24 cellular contexts compared by ENCODE assay signal in the genomic region with DNA sequence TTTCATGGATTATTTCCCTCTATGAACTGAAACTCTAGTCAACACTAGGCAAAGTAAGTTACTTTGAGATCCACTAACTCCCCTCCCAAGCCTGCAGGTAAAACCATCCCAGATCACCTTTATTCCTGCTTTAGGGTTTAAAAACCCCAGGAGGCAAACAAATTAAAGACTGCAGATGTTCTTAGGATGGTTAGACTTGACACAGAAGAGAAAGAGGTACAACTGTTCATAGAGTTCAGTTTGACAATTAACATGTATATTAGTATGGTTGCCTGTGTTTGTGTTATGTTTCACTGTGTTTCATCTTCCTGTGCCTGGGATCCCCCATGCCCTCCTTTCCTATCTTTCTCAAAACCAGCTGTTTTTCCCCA. TPM values are rescaled to one million over a fixed set of nuclear protein-coding genes. Genes with fewer than 3 reads are reported as not detected.
DNase-seq lines count a peak whose midpoint lies in the region; ATAC-seq and TF ChIP-seq lines count a peak whose summit lies in the region.
"Had no signal": no experiment of that assay in that cellular context is flagged by ENCODE, and none has a peak within 500 bp of the region (broad histone marks: within the 10 kb centered on the region; RNA-seq: fewer than 3 reads in every experiment).

No MANE protein-coding gene starts in this region.

- CTCF ChIA-PET in Calu3 (lab: Charles Lee), result no interaction called here
- CTCF ChIA-PET in PC-9 (lab: Charles Lee), result no interaction called here

- intact Hi-C loops in Calu3 (cut with micrococcal nuclease; ENCODE audit: unreplicated experiment), result no loop called here
- intact Hi-C loops in PC-9 (cut with micrococcal nuclease; ENCODE audit: unreplicated experiment), result no loop called here
- intact Hi-C loops in Right ventricle myocardium inferior (cut with DNase I), result no loop called here

- peak overlapping the region; percentile 43 for H3K4me2 ChIP-seq in PC-9

- POLR2A ChIA-PET in PC-9 (lab: Charles Lee; ENCODE audit: unreplicated experiment), result no interaction called here

- H3K4me1 ChIP-seq in PC-9 (replicated peaks; ENCODE audit: insufficient read depth), result peaks cover 47% of the 10 kb centered on the region
- peaks cover 11 to 14% of the 10 kb centered on the region in 2 donors for H3K4me1 ChIP-seq in esophagus (ENCODE audit: control insufficient read depth in 2 of 2, insufficient read depth in 2 of 2, low read length in 1 of 2)

- no peaks in the 10 kb centered on the region for H3K9me3 Mint-ChIP-seq in Calu3 (ENCODE audit: low read depth, unreplicated experiment)
- H3K9me3 Mint-ChIP-seq in stimulated activated effector memory CD8-positive, alpha-beta T cell treated with anti-CD3 and anti-CD28 coated beads, Interleukin-12 subunit alpha, Interleukin-12 subunit beta, amount 100 ng/mL, for 72 hours, result no peaks in the 10 kb centered on the region
- H3K9me3 Mint-ChIP-seq: activated naive CD4-positive, alpha-beta T cell treated with anti-CD3 and anti-CD28 coated beads, Interleukin-2, amount 10 ng/mL, durations not matched to agents 7 days and 5 days; activated T-cell treated with anti-CD3 and anti-CD28 coated beads, Interleukin-2, amount 50 U/mL, for 72 hours; CD4-positive, alpha-beta T cell; natural killer cell; T-helper 1 cell treated with Interleukin-12 subunit alpha and Interleukin-12 subunit beta and Interleukin-4 antibody, amounts not matched to agents 30 μg/mL and 1 μg/mL, for 36 hours had no signal

- peaks cover 6% of the 10 kb centered on the region; the same call in 1 of the 2 replicates for H3F3A ChIP-seq in PC-9 (ENCODE audit: insufficient read depth, low read depth)

- peaks cover 10% of the 10 kb centered on the region for H3K36me3 Mint-ChIP-seq in Calu3 (ENCODE audit: insufficient read depth, unreplicated experiment)
- H3K36me3 Mint-ChIP-seq in stimulated activated effector memory CD8-positive, alpha-beta T cell treated with anti-CD3 and anti-CD28 coated beads, Interleukin-12 subunit alpha, Interleukin-12 subunit beta, amount 100 ng/mL, for 72 hours, result peaks cover 22% of the 10 kb centered on the region
- H3K36me3 Mint-ChIP-seq: natural killer cell had no signal

- no TSS peak for BruUV-seq in Calu3 (replicated peaks; lab: Mats Ljungman, UMichigan)
- no TSS peak for BruUV-seq in PC-9 (replicated peaks; lab: Mats Ljungman, UMichigan)

- no peaks in the 10 kb centered on the region for H3K9me2 ChIP-seq in PC-9 (ENCODE audit: insufficient read depth)

- H3K36me3 ChIP-seq in PC-9 (ENCODE audit: low read depth) (no peaks in the 10 kb centered on the region), esophagus (ENCODE audit: control insufficient read depth in 2 of 2, insufficient read depth in 2 of 2, low read length in 1 of 2) (no peaks in the 10 kb centered on the region)

- peaks cover 86% of the 10 kb centered on the region for H3K79me2 ChIP-seq in PC-9 (ENCODE audit: low read depth)

- TF ChIP-seq CTCF in Calu3 (IDR thresholded peaks at IDR 0.05; ENCODE audit: unreplicated experiment) (no peak), PC-9 (conservative IDR thresholded peaks at IDR 0.05) (no peak)

- H3K4me3 ChIP-seq in PC-9 (no peak overlapping the region), esophagus (ENCODE audit: low read depth in 1 of 2, low read length in 2 of 2) (no peak overlapping the region)

- no peak for DNase-seq in Calu3
- no peak for DNase-seq in PC-9
- DNase-seq in stimulated activated effector memory CD8-positive, alpha-beta T cell treated with anti-CD3 and anti-CD28 coated beads, Interleukin-12 subunit alpha, Interleukin-12 subunit beta, amount 100 ng/mL, for 72 hours (ENCODE audit: low spot score in 2 of 2), result no peak
- no peak for DNase-seq in substantia nigra (lab: John Stamatoyannopoulos, UW)
- no peak for DNase-seq in Right ventricle myocardium inferior (ENCODE audit: missing footprints)
- DNase-seq: activated CD4-positive, alpha-beta T cell treated with anti-CD3 and anti-CD28 coated beads for 48 hours; activated naive CD4-positive, alpha-beta T cell treated with anti-CD3 and anti-CD28 coated beads, Interleukin-2, amount 10 ng/mL, durations not matched to agents 7 days and 5 days; activated T-cell treated with anti-CD3 and anti-CD28 coated beads, Interleukin-2, amount 50 U/mL, for 72 hours; amygdala; CD4-positive, alpha-beta T cell; dermis blood vessel endothelial cell; Karpas-422; mesenchymal stem cell; MV-4-11; natural killer cell; NCI-H146; NCI-H2171; NCI-H524; NK-92 treated with Interleukin-12 subunit alpha and Interleukin-12 subunit beta, amount 100 ng/mL, for 24 hours; retina had no signal

- H3K4me3 Mint-ChIP-seq in Calu3 (ENCODE audit: low read depth, unreplicated experiment), result peak overlapping the region; percentile 10
- H3K4me3 Mint-ChIP-seq in stimulated activated effector memory CD8-positive, alpha-beta T cell treated with anti-CD3 and anti-CD28 coated beads, Interleukin-12 subunit alpha, Interleukin-12 subunit beta, amount 100 ng/mL, for 72 hours, result no peak overlapping the region
- H3K4me3 Mint-ChIP-seq: activated naive CD4-positive, alpha-beta T cell treated with anti-CD3 and anti-CD28 coated beads, Interleukin-2, amount 10 ng/mL, durations not matched to agents 7 days and 5 days; activated T-cell treated with anti-CD3 and anti-CD28 coated beads, Interleukin-2, amount 50 U/mL, for 72 hours; CD4-positive, alpha-beta T cell; natural killer cell; T-helper 1 cell treated with Interleukin-12 subunit alpha and Interleukin-12 subunit beta and Interleukin-4 antibody, amounts not matched to agents 30 μg/mL and 1 μg/mL, for 36 hours had no signal

- H3K4me1 Mint-ChIP-seq in Calu3 (ENCODE audit: low read depth, unreplicated experiment), result peaks cover 47% of the 10 kb centered on the region
- peaks cover 54% of the 10 kb centered on the region for H3K4me1 Mint-ChIP-seq in stimulated activated effector memory CD8-positive, alpha-beta T cell treated with anti-CD3 and anti-CD28 coated beads, Interleukin-12 subunit alpha, Interleukin-12 subunit beta, amount 100 ng/mL, for 72 hours

- H2AFZ ChIP-seq in PC-9, result no peak overlapping the region

- no peaks in the 10 kb centered on the region for H3K9me3 ChIP-seq in PC-9 (ENCODE audit: insufficient read depth, low read depth)
- H3K9me3 ChIP-seq in esophagus (ENCODE audit: control insufficient read depth in 2 of 2, insufficient read depth in 1 of 2, low read depth in 1 of 2, low read length in 1 of 2), result no peaks in the 10 kb centered on the region

- no peaks in the 10 kb centered on the region for H4K20me1 ChIP-seq in PC-9 (ENCODE audit: insufficient read depth)

- no peaks in the 10 kb centered on the region for H3K27me3 Mint-ChIP-seq in Calu3 (ENCODE audit: unreplicated experiment)
- H3K27me3 Mint-ChIP-seq: activated naive CD4-positive, alpha-beta T cell treated with anti-CD3 and anti-CD28 coated beads, Interleukin-2, amount 10 ng/mL, durations not matched to agents 7 days and 5 days; CD4-positive, alpha-beta T cell had no signal

- H3K27ac ChIP-seq in PC-9 (peak overlapping the region; percentile 85), esophagus (ENCODE audit: low read depth in 2 of 2, low read length in 1 of 2) (peak overlapping the region; percentile 90 to 94), substantia nigra (ENCODE audit: low read depth, low read length, poor library complexity, severe bottlenecking) (no peak overlapping the region)

- no peak for ATAC-seq in stimulated activated effector memory CD8-positive, alpha-beta T cell treated with anti-CD3 and anti-CD28 coated beads, Interleukin-12 subunit alpha, Interleukin-12 subunit beta, amount 100 ng/mL, for 72 hours
- ATAC-seq in GM18907 (IDR thresholded peaks at IDR 0.05; ENCODE audit: unreplicated experiment) (no peak), Right ventricle myocardium inferior (no peak), GM18519 (IDR thresholded peaks at IDR 0.05; ENCODE audit: low FRiP score, unreplicated experiment) (no peak)
- ATAC-seq: activated T-cell treated with anti-CD3 and anti-CD28 coated beads, Interleukin-2, amount 50 U/mL, for 72 hours; natural killer cell had no signal

- H3K27me3 ChIP-seq in PC-9 (ENCODE audit: insufficient read depth, low read depth) (no peaks in the 10 kb centered on the region), esophagus (ENCODE audit: control insufficient read depth in 1 of 2, insufficient read depth in 2 of 2, low read length in 2 of 2) (no peaks in the 10 kb centered on the region)

- peak overlapping the region; percentile 65 for H3K27ac Mint-ChIP-seq in Calu3 (ENCODE audit: unreplicated experiment)
- H3K27ac Mint-ChIP-seq in stimulated activated effector memory CD8-positive, alpha-beta T cell treated with anti-CD3 and anti-CD28 coated beads, Interleukin-12 subunit alpha, Interleukin-12 subunit beta, amount 100 ng/mL, for 72 hours, result peak overlapping the region; percentile 62
- H3K27ac Mint-ChIP-seq: activated naive CD4-positive, alpha-beta T cell treated with anti-CD3 and anti-CD28 coated beads, Interleukin-2, amount 10 ng/mL, durations not matched to agents 7 days and 5 days; activated T-cell treated with anti-CD3 and anti-CD28 coated beads, Interleukin-2, amount 50 U/mL, for 72 hours; CD4-positive, alpha-beta T cell; natural killer cell; T-helper 1 cell treated with Interleukin-12 subunit alpha and Interleukin-12 subunit beta and Interleukin-4 antibody, amounts not matched to agents 30 μg/mL and 1 μg/mL, for 36 hours had no signal

RNA-seq across cellular contexts. Expression of gene RREB1, which starts 53.5 kb away (rescaled TPM):
- total RNA-seq in Calu3 (2022) (38.4 and 42.9 TPM in 2 replicates), PC-9 (2021) (29.2 and 38.4 TPM in 2 replicates), Right ventricle myocardium inferior (34.2 TPM)
- 10 to 100 TPM; 13.0 to 19.7 TPM for polyA plus RNA-seq in esophagus
